In genomic region chr16:58510097-58510775, GRCh38 we compare ENCODE assay signal across 24 cellular contexts. TPM values are rescaled to one million over a fixed set of nuclear protein-coding genes. Genes with fewer than 3 reads are reported as not detected.
DNase-seq lines count a peak whose midpoint lies in the region; ATAC-seq and TF ChIP-seq lines count a peak whose summit lies in the region.
"Had no signal": no experiment of that assay in that cellular context is flagged by ENCODE, and none has a peak within 500 bp of the region (broad histone marks: within the 10 kb centered on the region; RNA-seq: fewer than 3 reads in every experiment).

No MANE protein-coding gene starts in this region.

- peak overlapping the region; percentile 34 for H3K27ac Mint-ChIP-seq in activated T-helper 1 cell treated with anti-CD3 and anti-CD28 coated beads, Interleukin-12 subunit alpha, Interleukin-12 subunit beta, Interleukin-2, Interleukin-4 antibody, amounts not matched to agents 30 ng/mL and 10 ng/mL and 1 ng/mL, durations not matched to agents 14 hours and 24 hours and 36 hours
- peak overlapping the region; percentile 74 for H3K27ac Mint-ChIP-seq in nephron progenitor cell
- H3K27ac Mint-ChIP-seq: memory B cell had no signal

- 94% methylated on average over 18 of the region's 18 CpGs for WGBS in suprapubic skin

- no peak overlapping the region for H3K4me3 Mint-ChIP-seq in activated T-helper 1 cell treated with anti-CD3 and anti-CD28 coated beads, Interleukin-12 subunit alpha, Interleukin-12 subunit beta, Interleukin-2, Interleukin-4 antibody, amounts not matched to agents 30 ng/mL and 10 ng/mL and 1 ng/mL, durations not matched to agents 14 hours and 24 hours and 36 hours
- no peak overlapping the region for H3K4me3 Mint-ChIP-seq in nephron progenitor cell
- H3K4me3 Mint-ChIP-seq: memory B cell had no signal

- H3K36me3 ChIP-seq in left ventricle myocardium inferior (peaks cover 39% of the 10 kb centered on the region), suprapubic skin (no peaks in the 10 kb centered on the region)
- H3K36me3 ChIP-seq: ascending aorta, thoracic aorta had no signal

- H3K27me3 Mint-ChIP-seq in activated T-helper 1 cell treated with anti-CD3 and anti-CD28 coated beads, Interleukin-12 subunit alpha, Interleukin-12 subunit beta, Interleukin-2, Interleukin-4 antibody, amounts not matched to agents 30 ng/mL and 10 ng/mL and 1 ng/mL, durations not matched to agents 14 hours and 24 hours and 36 hours (ENCODE audit: insufficient read depth) = no peaks in the 10 kb centered on the region
- no peaks in the 10 kb centered on the region for H3K27me3 Mint-ChIP-seq in nephron progenitor cell (ENCODE audit: low read depth, poor library complexity)

- H3K36me3 Mint-ChIP-seq in activated T-helper 1 cell treated with anti-CD3 and anti-CD28 coated beads, Interleukin-12 subunit alpha, Interleukin-12 subunit beta, Interleukin-2, Interleukin-4 antibody, amounts not matched to agents 30 ng/mL and 10 ng/mL and 1 ng/mL, durations not matched to agents 14 hours and 24 hours and 36 hours (ENCODE audit: low read depth) = peaks cover 1% of the 10 kb centered on the region
- no peaks in the 10 kb centered on the region for H3K36me3 Mint-ChIP-seq in nephron progenitor cell (ENCODE audit: low read depth)
- H3K36me3 Mint-ChIP-seq: memory B cell had no signal

- peaks cover 20% of the 10 kb centered on the region for H3K4me1 ChIP-seq in left ventricle myocardium inferior
- H3K4me1 ChIP-seq in suprapubic skin = peaks cover 11% of the 10 kb centered on the region
- H3K4me1 ChIP-seq: parathyroid adenoma had no signal

- TF ChIP-seq CTCF in left ventricle myocardium inferior (IDR thresholded peaks at IDR 0.05; ENCODE audit: borderline replicate concordance) (no peak), nephron progenitor cell (IDR thresholded peaks at IDR 0.05) (no peak), suprapubic skin (IDR thresholded peaks at IDR 0.05) (no peak), foreskin fibroblast (IDR thresholded peaks at IDR 0.05; ENCODE audit: low read depth, low read length) (no peak)

- ATAC-seq in HG02870 (IDR thresholded peaks at IDR 0.05; ENCODE audit: unreplicated experiment) = no peak
- ATAC-seq: sciatic nerve had no signal

- H3K27me3 ChIP-seq in left ventricle myocardium inferior (ENCODE audit: low read depth) (no peaks in the 10 kb centered on the region), suprapubic skin (no peaks in the 10 kb centered on the region)
- H3K27me3 ChIP-seq: ascending aorta had no signal

- no peak for TF ChIP-seq EP300 in suprapubic skin (IDR thresholded peaks at IDR 0.05)

- no peak overlapping the region for H3K4me3 ChIP-seq in left ventricle myocardium inferior
- H3K4me3 ChIP-seq in suprapubic skin = no peak overlapping the region
- no peak overlapping the region for H3K4me3 ChIP-seq in foreskin fibroblast (ENCODE audit: low read depth in 1 of 2, low read length in 2 of 2)
- H3K4me3 ChIP-seq: ascending aorta, SK-N-MC, thoracic aorta had no signal

- H3K9me3 ChIP-seq in left ventricle myocardium inferior (replicated peaks) (no peaks in the 10 kb centered on the region), suprapubic skin (no peaks in the 10 kb centered on the region)
- H3K9me3 ChIP-seq: ascending aorta, thoracic aorta had no signal

- TF ChIP-seq POLR2A in suprapubic skin (IDR thresholded peaks at IDR 0.05) = no peak

- DNase-seq in left ventricle myocardium inferior = no peak
- no peak for DNase-seq in cardiac septum (ENCODE audit: low spot score)
- no peak for DNase-seq in activated T-helper 1 cell treated with anti-CD3 and anti-CD28 coated beads, Interleukin-12 subunit alpha, Interleukin-12 subunit beta, Interleukin-2, Interleukin-4 antibody, amounts not matched to agents 30 ng/mL and 10 ng/mL and 1 ng/mL, durations not matched to agents 14 hours and 24 hours and 36 hours (ENCODE audit: low spot score)
- no peak for DNase-seq in nephron progenitor cell
- DNase-seq in suprapubic skin (ENCODE audit: low spot score in 2 of 2) = peak; percentile 55 to 63
- DNase-seq in foreskin fibroblast = no peak
- no peak for DNase-seq in NCI-H187 treated with DMSO at 0.1 percent for 48 hours (lab: John Stamatoyannopoulos, UW)
- DNase-seq: activated CD4-positive, alpha-beta T cell treated with anti-CD3 and anti-CD28 coated beads, Interleukin-2, amount 50 U/mL, for 1 hour; activated naive CD4-positive, alpha-beta T cell treated with anti-CD3 and anti-CD28 coated beads, Interleukin-2, amount 50 U/mL, for 16 hours; activated T-cell treated with anti-CD3 and anti-CD28 coated beads for 4 hours; DMS 273 treated with DMSO at 0.1 percent for 48 hours; foreskin melanocyte; GOT3; NCI-H1417; NCI-H510A; T-helper 2 cell had no signal

- intact Hi-C loops in left ventricle myocardium inferior (cut with micrococcal nuclease) (no loop called here), cardiac septum (cut with DNase I) (no loop called here)
- intact Hi-C loops in activated T-helper 1 cell treated with anti-CD3 and anti-CD28 coated beads, Interleukin-12 subunit alpha, Interleukin-12 subunit beta, Interleukin-2, Interleukin-4 antibody, amounts not matched to agents 30 ng/mL and 10 ng/mL and 1 ng/mL, durations not matched to agents 14 hours and 24 hours and 36 hours (cut with micrococcal nuclease) = loop anchor here (10.0 kb wide), 1 partner anchor 505 kb away; the partner anchor contains the start of genes USB1 and ZNF319

- peaks cover 12% of the 10 kb centered on the region for H3K4me1 Mint-ChIP-seq in activated T-helper 1 cell treated with anti-CD3 and anti-CD28 coated beads, Interleukin-12 subunit alpha, Interleukin-12 subunit beta, Interleukin-2, Interleukin-4 antibody, amounts not matched to agents 30 ng/mL and 10 ng/mL and 1 ng/mL, durations not matched to agents 14 hours and 24 hours and 36 hours (ENCODE audit: low read depth)
- H3K4me1 Mint-ChIP-seq in nephron progenitor cell = peaks cover 34% of the 10 kb centered on the region

- H3K27ac ChIP-seq in left ventricle myocardium inferior (replicated peaks) = peak overlapping the region; percentile 16
- H3K27ac ChIP-seq in suprapubic skin = no peak overlapping the region
- H3K27ac ChIP-seq: ascending aorta, parathyroid adenoma, SK-N-MC, thoracic aorta had no signal

- H3K9me3 Mint-ChIP-seq in activated T-helper 1 cell treated with anti-CD3 and anti-CD28 coated beads, Interleukin-12 subunit alpha, Interleukin-12 subunit beta, Interleukin-2, Interleukin-4 antibody, amounts not matched to agents 30 ng/mL and 10 ng/mL and 1 ng/mL, durations not matched to agents 14 hours and 24 hours and 36 hours = no peaks in the 10 kb centered on the region
- H3K9me3 Mint-ChIP-seq in nephron progenitor cell = no peaks in the 10 kb centered on the region
- H3K9me3 Mint-ChIP-seq: memory B cell had no signal

RNA-seq across cellular contexts. Expression of gene SETD6, which starts 5.1 kb away (rescaled TPM):
- total RNA-seq in left ventricle myocardium inferior (16.8 TPM), cardiac septum (12.4 TPM), suprapubic skin (10 to 100 TPM; 42.6 to 71.8 (median 51.7) TPM)
- 32.1 and 34.9 TPM in 2 replicates for total RNA-seq in activated T-helper 1 cell treated with anti-CD3 and anti-CD28 coated beads, Interleukin-12 subunit alpha, Interleukin-12 subunit beta, Interleukin-2, Interleukin-4 antibody, amounts not matched to agents 30 ng/mL and 10 ng/mL and 1 ng/mL, durations not matched to agents 14 hours and 24 hours and 36 hours

RNA-seq across cellular contexts. Expression of gene NDRG4, which starts 10.3 kb away (rescaled TPM):
- total RNA-seq in left ventricle myocardium inferior (763 TPM), cardiac septum (607 TPM), suprapubic skin (10 to 100 TPM; 42.5 to 70.3 (median 50.7) TPM)
- total RNA-seq in activated T-helper 1 cell treated with anti-CD3 and anti-CD28 coated beads, Interleukin-12 subunit alpha, Interleukin-12 subunit beta, Interleukin-2, Interleukin-4 antibody, amounts not matched to agents 30 ng/mL and 10 ng/mL and 1 ng/mL, durations not matched to agents 14 hours and 24 hours and 36 hours = 1.5 and 1.7 TPM in 2 replicates
- total RNA-seq: MCF 10A had no signal

Comparison
In these comparisons a context has a peak if more than half of its experiments do, and no peak if none do; other contexts are left out.
1. DNase-seq: peak in suprapubic skin (2 of 2); none in left ventricle myocardium inferior (single experiment), cardiac septum (single experiment), activated T-helper 1 cell treated with anti-CD3 and anti-CD28 coated beads, Interleukin-12 subunit alpha, Interleukin-12 subunit beta, Interleukin-2, Interleukin-4 antibody, amounts not matched to agents 30 ng/mL and 10 ng/mL and 1 ng/mL, durations not matched to agents 14 hours and 24 hours and 36 hours (single experiment), nephron progenitor cell (single experiment), foreskin fibroblast (0 of 2) and NCI-H187 treated with DMSO at 0.1 percent for 48 hours (single experiment).
2. RNA of gene NDRG4, which starts 10.3 kb away (total RNA-seq): 763 TPM in left ventricle myocardium inferior (single experiment), 607 TPM in cardiac septum (single experiment) and 42.5 to 70.3 TPM in suprapubic skin; 1.5 to 1.7 TPM in activated T-helper 1 cell treated with anti-CD3 and anti-CD28 coated beads, Interleukin-12 subunit alpha, Interleukin-12 subunit beta, Interleukin-2, Interleukin-4 antibody, amounts not matched to agents 30 ng/mL and 10 ng/mL and 1 ng/mL, durations not matched to agents 14 hours and 24 hours and 36 hours; every median in the first group is over 10 times any median in the second.